Comparison of ENCODE assay signal across 1 cellular context in genomic region chr10:71312840-71313789, GRCh38.
TF ChIP-seq lines count a peak whose summit lies in the region.

No MANE protein-coding gene starts in this region.

TF ChIP-seq in H1, 55 proteins besides CTCF, POLR2A, EP300 and RAD21:
- TF ChIP-seq HDAC6 (IDR thresholded peaks at IDR 0.05; ENCODE audit: low read depth, low read length) (no peak), TAF1 (IDR thresholded peaks at IDR 0.05; ENCODE audit: low read depth, low read length) (no peak), JUN (IDR thresholded peaks at IDR 0.05; ENCODE audit: low read depth, low read length) (no peak), POU5F1 (IDR thresholded peaks at IDR 0.05; ENCODE audit: low read depth, low read length) (no peak), ASH2L (IDR thresholded peaks at IDR 0.05; ENCODE audit: low read length) (no peak), SRF (IDR thresholded peaks at IDR 0.05; ENCODE audit: low read depth, low read length) (no peak), GTF2F1 (IDR thresholded peaks at IDR 0.05; ENCODE audit: borderline replicate concordance, low read depth, low read length) (no peak), CBX5 (IDR thresholded peaks at IDR 0.05; ENCODE audit: low read depth, low read length) (no peak), PHF8 (conservative IDR thresholded peaks at IDR 0.05; ENCODE audit: low read depth, low read length) (no peak), CREB1 (IDR thresholded peaks at IDR 0.05) (no peak), EGR1 (IDR thresholded peaks at IDR 0.05; ENCODE audit: borderline replicate concordance, low read depth, low read length) (no peak), ATF3 (IDR thresholded peaks at IDR 0.05; ENCODE audit: insufficient read depth, low read depth, low read length) (no peak), RXRA (IDR thresholded peaks at IDR 0.05; ENCODE audit: insufficient read depth, low read depth, low read length) (no peak), ATF2 (IDR thresholded peaks at IDR 0.05; ENCODE audit: low read length) (no peak), EZH2 (IDR thresholded peaks at IDR 0.05; ENCODE audit: low read depth, low read length, severe bottlenecking) (no peak), SP1 (IDR thresholded peaks at IDR 0.05; ENCODE audit: low read depth, low read length) (no peak), TAF7 (optimal IDR thresholded peaks at IDR 0.05; ENCODE audit: borderline replicate concordance, low read depth, low read length) (no peak), RBBP5 (IDR thresholded peaks at IDR 0.05; ENCODE audit: borderline replicate concordance, low read depth, low read length) (no peak), FOSL1 (IDR thresholded peaks at IDR 0.05; ENCODE audit: insufficient read depth, low read depth, low read length) (no peak), YY1 (IDR thresholded peaks at IDR 0.05; ENCODE audit: low read depth, low read length) (no peak)
